In the genomic region with DNA sequence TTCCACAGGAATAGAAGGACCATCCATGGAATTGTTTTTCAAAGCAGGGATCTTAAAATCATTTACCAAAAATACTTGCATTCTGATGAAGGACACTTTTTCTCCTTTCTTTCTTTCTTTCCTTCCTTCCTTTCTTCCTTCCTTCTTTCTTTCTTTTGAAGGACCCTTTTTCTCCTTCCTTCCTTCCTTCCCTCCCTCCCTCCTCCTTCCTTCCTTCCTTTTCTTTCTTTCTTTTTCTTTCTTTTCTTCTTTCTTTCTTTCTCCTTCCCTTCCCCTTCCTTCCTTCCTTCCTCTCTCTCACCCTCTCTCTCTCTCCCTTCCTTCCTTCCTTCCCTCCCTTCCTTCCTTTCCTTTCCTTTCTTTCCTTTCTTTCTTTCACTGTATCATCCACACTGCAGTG, we compare ENCODE assay signal across 24 cellular contexts.
DNase-seq lines count a peak whose midpoint lies in the region; ATAC-seq, FAIRE-seq and TF ChIP-seq lines count a peak whose summit lies in the region.
"Had no signal": no experiment of that assay in that cellular context is flagged by ENCODE, and none has a peak within 500 bp of the region (broad histone marks: within the 10 kb centered on the region; RNA-seq: fewer than 3 reads in every experiment).

No MANE protein-coding gene starts in this region.

- no peak for TF ChIP-seq POLR2A in K562 (conservative IDR thresholded peaks at IDR 0.05)

- no peaks in the 10 kb centered on the region for H3K9me1 ChIP-seq in K562 (ENCODE audit: control insufficient read depth, insufficient read depth, low read length)

- no peaks in the 10 kb centered on the region for H3K4me1 ChIP-seq in K562 (replicated peaks in 1 of 2; ENCODE audit: control insufficient read depth in 2 of 2, insufficient read depth in 2 of 2, low read length in 2 of 2)
- peaks cover 0 to 8% (median 5%) of the 10 kb centered on the region in 3 donors for H3K4me1 ChIP-seq in skeletal muscle tissue (ENCODE audit: control insufficient read depth in 3 of 3, insufficient read depth in 3 of 3, low read length in 3 of 3)
- no peaks in the 10 kb centered on the region for H3K4me1 ChIP-seq in right cardiac atrium (ENCODE audit: control insufficient read depth, insufficient read depth, low read length)
- H3K4me1 ChIP-seq: right atrium auricular region, stomach had no signal

- ATAC-seq in activated T-cell treated with anti-CD3 and anti-CD28 coated beads, Interleukin-2, amount 50 U/mL, for 72 hours (replicated peaks in 1 of 2), result no peak
- no peak for ATAC-seq in WTC11
- no peak for ATAC-seq in K562
- no peak for ATAC-seq in right cardiac atrium
- ATAC-seq: left lobe of liver had no signal

- TF ChIP-seq EP300 in K562 (IDR thresholded peaks at IDR 0.05; ENCODE audit: low read length), result no peak

- peaks cover 32 to 62% of the 10 kb centered on the region in 2 donors for H3K36me3 Mint-ChIP-seq in activated T-cell treated with anti-CD3 and anti-CD28 coated beads, Interleukin-2, amount 50 U/mL, for 72 hours (ENCODE audit: insufficient read depth in 2 of 2)
- H3K36me3 Mint-ChIP-seq in WTC11, result no peaks in the 10 kb centered on the region; the same call in 1 of the 2 replicates

- peaks cover 4 to 8% of the 10 kb centered on the region in 2 donors for H3K9me3 Mint-ChIP-seq in activated T-cell treated with anti-CD3 and anti-CD28 coated beads, Interleukin-2, amount 50 U/mL, for 72 hours
- H3K9me3 Mint-ChIP-seq in WTC11, result no peaks in the 10 kb centered on the region
- H3K9me3 Mint-ChIP-seq: H9 had no signal

- TF ChIP-seq RAD21 in K562 (CRISPR knock-in tag; conservative IDR thresholded peaks at IDR 0.05 in 1 of 2, IDR thresholded peaks at IDR 0.05 in 1 of 2), result no peak

- H3K9ac ChIP-seq in K562 (ENCODE audit: insufficient read depth in 1 of 2, low read depth in 2 of 2, low read length in 2 of 2), result no peak overlapping the region
- no peak overlapping the region for H3K9ac ChIP-seq in skeletal muscle tissue (ENCODE audit: low read depth in 1 of 3, low read length in 3 of 3)

- no peak for DNase-seq in activated T-cell treated with anti-CD3 and anti-CD28 coated beads, Interleukin-2, amount 50 U/mL, for 72 hours
- DNase-seq in activated T-cell treated with anti-CD3 and anti-CD28 coated beads for 4 hours, result no peak
- no peak for DNase-seq in WTC11 (ENCODE audit: low spot score)
- no peak for DNase-seq in K562 (ENCODE audit: extremely low read depth in 1 of 4, low spot score in 3 of 4)
- DNase-seq in right cardiac atrium, result no peak
- no peak for DNase-seq in frontal cortex (ENCODE audit: low spot score in 2 of 2)
- DNase-seq: caudate nucleus; cortex of kidney; effector memory CD4-positive, alpha-beta T cell; erythroblast; glutamatergic neuron; H9; KBM-7; mesendoderm; MG63; NCI-H1105 treated with DMSO at 0.1 percent for 48 hours; NCI-H2029; NCI-H510A treated with DMSO at 0.1 percent for 48 hours; SIG-M5; stimulated activated CD4-positive, alpha-beta T cell treated with anti-CD3 and anti-CD28 coated beads, Interleukin-1b, Interleukin-23, amount 100 ng/mL, for 48 hours; stomach had no signal

- H3K27me3 Mint-ChIP-seq in activated T-cell treated with anti-CD3 and anti-CD28 coated beads, Interleukin-2, amount 50 U/mL, for 72 hours (ENCODE audit: low read depth), result no peaks in the 10 kb centered on the region
- H3K27me3 Mint-ChIP-seq in WTC11 (ENCODE audit: low read depth), result no peaks in the 10 kb centered on the region

- H3K4me2 ChIP-seq in K562 (ENCODE audit: insufficient read depth, low read length), result no peak overlapping the region

- H3K4me1 Mint-ChIP-seq in activated T-cell treated with anti-CD3 and anti-CD28 coated beads, Interleukin-2, amount 50 U/mL, for 72 hours (ENCODE audit: low read depth), result peaks cover 79% of the 10 kb centered on the region
- no peaks in the 10 kb centered on the region; the same call in 1 of the 2 replicates for H3K4me1 Mint-ChIP-seq in WTC11
- H3K4me1 Mint-ChIP-seq: H9 had no signal

- H3K9me3 ChIP-seq in K562 (replicated peaks; ENCODE audit: control insufficient read depth, insufficient read depth, low read depth, low read length) (no peaks in the 10 kb centered on the region), skeletal muscle tissue (ENCODE audit: control insufficient read depth in 3 of 3, low read length in 3 of 3) (no peaks in the 10 kb centered on the region), right cardiac atrium (ENCODE audit: control insufficient read depth, low read length) (no peaks in the 10 kb centered on the region)
- H3K9me3 ChIP-seq: MG63, right atrium auricular region, stomach had no signal

- H3K27ac ChIP-seq in K562 (ENCODE audit: extremely low read depth, low read depth, low read length) (no peak overlapping the region), skeletal muscle tissue (ENCODE audit: low read depth, low read length) (peak overlapping the region; percentile 4), right cardiac atrium (ENCODE audit: low read length) (no peak overlapping the region)
- H3K27ac ChIP-seq: right atrium auricular region, stomach had no signal

- CTCF ChIA-PET in WTC11 (lab: Charles Lee) (interaction anchor here (0.8 kb wide), 1 partner anchor 104 kb away, joined by 4 read pairs; no protein-coding TSS in a partner anchor), K562 (lab: Yijun Ruan, JAX; ENCODE audit: low intra/inter-chr PET ratio) (no interaction called here)

- FAIRE-seq in K562 (lab: Jason Lieb, UNC) (no peak), frontal cortex (lab: Jason Lieb, UNC) (no peak)

- POLR2A ChIA-PET in WTC11 (lab: Charles Lee) (no interaction called here), K562 (lab: Yijun Ruan, JAX) (no interaction called here)

- peaks cover 3% of the 10 kb centered on the region; the same call in 1 of the 3 replicates for H3K36me3 ChIP-seq in K562 (ENCODE audit: control insufficient read depth, insufficient read depth, low read length)
- peaks cover 8 to 32% (median 10%) of the 10 kb centered on the region in 3 donors for H3K36me3 ChIP-seq in skeletal muscle tissue (ENCODE audit: control insufficient read depth in 3 of 3, insufficient read depth in 3 of 3, low read length in 3 of 3)
- H3K36me3 ChIP-seq: MG63, right atrium auricular region, stomach had no signal

- H3K79me2 ChIP-seq in K562 (ENCODE audit: control insufficient read depth, insufficient read depth, low read length), result no peaks in the 10 kb centered on the region

- in situ Hi-C loops in K562 (cut with MboI), result no loop called here

- H3K4me3 Mint-ChIP-seq in activated T-cell treated with anti-CD3 and anti-CD28 coated beads, Interleukin-2, amount 50 U/mL, for 72 hours, result peak overlapping the region in 1 of 2 donors; percentile 8
- H3K4me3 Mint-ChIP-seq in WTC11, result no peak overlapping the region
- H3K4me3 Mint-ChIP-seq: H9 had no signal

- peak overlapping the region; percentile 64 for H3K27ac Mint-ChIP-seq in activated T-cell treated with anti-CD3 and anti-CD28 coated beads, Interleukin-2, amount 50 U/mL, for 72 hours
- H3K27ac Mint-ChIP-seq in WTC11, result no peak overlapping the region
- H3K27ac Mint-ChIP-seq: H9 had no signal

- intact Hi-C loops in K562 (cut with micrococcal nuclease), result no loop called here
- intact Hi-C loops in right cardiac atrium (cut with DNase I), result no loop called here

- H3K4me3 ChIP-seq in K562 (no peak overlapping the region), skeletal muscle tissue (ENCODE audit: low read length in 3 of 3) (no peak overlapping the region), right cardiac atrium (ENCODE audit: low read length) (no peak overlapping the region)
- H3K4me3 ChIP-seq: MG63, right atrium auricular region, stomach had no signal

- H2AFZ ChIP-seq in K562 (ENCODE audit: low read depth, low read length), result no peak overlapping the region

- H3K27me3 ChIP-seq in K562 (ENCODE audit: control insufficient read depth in 2 of 2, insufficient read depth in 2 of 2, low read length in 2 of 2) (no peaks in the 10 kb centered on the region), skeletal muscle tissue (ENCODE audit: control insufficient read depth in 3 of 3, insufficient read depth in 3 of 3, low read length in 3 of 3) (no peaks in the 10 kb centered on the region), right cardiac atrium (ENCODE audit: control insufficient read depth, insufficient read depth) (no peaks in the 10 kb centered on the region)
- H3K27me3 ChIP-seq: right atrium auricular region, stomach had no signal

- H4K20me1 ChIP-seq in K562 (replicated peaks; ENCODE audit: control insufficient read depth, insufficient read depth, low read length), result no peaks in the 10 kb centered on the region

- no TSS peak for BruUV-seq in K562 (replicated peaks; lab: Mats Ljungman, UMichigan)

- TF ChIP-seq CTCF in WTC11 (IDR thresholded peaks at IDR 0.05) (no peak), K562 (IDR thresholded peaks at IDR 0.05 in 2 of 3, conservative IDR thresholded peaks at IDR 0.05 in 1 of 3; ENCODE audit: insufficient read depth in 2 of 3, low read depth in 1 of 3, low read length in 3 of 3) (no peak)

TF ChIP-seq in WTC11, 78 proteins besides CTCF, POLR2A, EP300 and RAD21 (continues in another document):
- no peak for TF ChIP-seq GABPB1 (CRISPR knock-in tag; IDR thresholded peaks at IDR 0.05)

TF ChIP-seq in K562, 482 proteins besides CTCF, POLR2A, EP300 and RAD21 (continues in another document):
- TF ChIP-seq, protein P1, sequence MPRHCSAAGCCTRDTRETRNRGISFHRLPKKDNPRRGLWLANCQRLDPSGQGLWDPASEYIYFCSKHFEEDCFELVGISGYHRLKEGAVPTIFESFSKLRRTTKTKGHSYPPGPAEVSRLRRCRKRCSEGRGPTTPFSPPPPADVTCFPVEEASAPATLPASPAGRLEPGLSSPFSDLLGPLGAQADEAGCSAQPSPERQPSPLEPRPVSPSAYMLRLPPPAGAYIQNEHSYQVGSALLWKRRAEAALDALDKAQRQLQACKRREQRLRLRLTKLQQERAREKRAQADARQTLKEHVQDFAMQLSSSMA (CRISPR knock-in tag; IDR thresholded peaks at IDR 0.05), result no peak
- TF ChIP-seq CBX3 (IDR thresholded peaks at IDR 0.05; ENCODE audit: borderline replicate concordance in 1 of 2, low read length in 2 of 2), result no peak
- TF ChIP-seq, protein P2, sequence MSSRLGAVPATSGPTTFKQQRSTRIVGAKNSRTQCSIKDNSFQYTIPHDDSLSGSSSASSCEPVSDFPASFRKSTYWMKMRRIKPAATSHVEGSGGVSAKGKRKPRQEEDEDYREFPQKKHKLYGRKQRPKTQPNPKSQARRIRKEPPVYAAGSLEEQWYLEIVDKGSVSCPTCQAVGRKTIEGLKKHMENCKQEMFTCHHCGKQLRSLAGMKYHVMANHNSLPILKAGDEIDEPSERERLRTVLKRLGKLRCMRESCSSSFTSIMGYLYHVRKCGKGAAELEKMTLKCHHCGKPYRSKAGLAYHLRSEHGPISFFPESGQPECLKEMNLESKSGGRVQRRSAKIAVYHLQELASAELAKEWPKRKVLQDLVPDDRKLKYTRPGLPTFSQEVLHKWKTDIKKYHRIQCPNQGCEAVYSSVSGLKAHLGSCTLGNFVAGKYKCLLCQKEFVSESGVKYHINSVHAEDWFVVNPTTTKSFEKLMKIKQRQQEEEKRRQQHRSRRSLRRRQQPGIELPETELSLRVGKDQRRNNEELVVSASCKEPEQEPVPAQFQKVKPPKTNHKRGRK (tag; IDR thresholded peaks at IDR 0.05), result peak; percentile 83
- no peak for TF ChIP-seq IRF2 (CRISPR knock-in tag; IDR thresholded peaks at IDR 0.05)
- no peak for TF ChIP-seq HNRNPUL1 (IDR thresholded peaks at IDR 0.05; ENCODE audit: low read length)
